ENCODE assay signal across 8 cellular contexts in the genomic region with DNA sequence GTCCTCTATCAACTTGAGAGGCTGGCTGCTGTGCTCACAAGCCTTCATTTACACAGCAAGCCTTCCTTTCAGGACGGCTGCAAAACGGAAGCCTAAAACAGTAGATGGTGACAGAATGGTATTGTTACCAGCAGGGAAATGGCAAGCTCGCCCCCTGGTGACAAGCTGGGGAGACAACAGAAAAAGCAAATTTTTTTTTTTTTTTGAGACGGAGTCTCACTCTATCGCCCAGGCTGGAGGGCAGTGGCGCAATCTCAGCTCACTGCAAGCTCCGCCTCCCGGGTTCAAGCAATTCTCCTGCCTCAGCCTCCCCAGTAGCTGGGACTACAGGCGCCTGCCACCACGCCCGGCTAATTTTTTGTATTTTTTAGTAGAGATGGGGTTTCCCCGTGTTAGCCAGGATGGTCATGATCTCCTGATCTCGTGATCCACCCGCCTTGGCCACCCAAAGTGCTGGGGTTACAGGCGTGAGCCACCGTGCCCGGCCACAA. TPM values are rescaled to one million over a fixed set of nuclear protein-coding genes. Genes with fewer than 3 reads are reported as not detected.
DNase-seq lines count a peak whose midpoint lies in the region; ATAC-seq and TF ChIP-seq lines count a peak whose summit lies in the region.
"Not testable (repeated sequence)": the region's sequence is repeated elsewhere in the genome, so short reads cannot be mapped to it uniquely, and the experiment has no call there.

No MANE protein-coding gene starts in this region.

- DNase-seq in NCI-H345 (lab: John Stamatoyannopoulos, UW) (peak; percentile 67), ascending aorta (ENCODE audit: low spot score in 2 of 2) (peak in 1 of 2 donors; percentile 71), aorta (peak; percentile 78 to 83)
- not testable (repeated sequence) for DNase-seq in right atrium auricular region (ENCODE audit: low spot score); retinal pigment epithelial cell (ENCODE audit: low read depth)

- intact Hi-C loops in ascending aorta (cut with DNase I); aorta (cut with DNase I): not testable (repeated sequence)

- peak; percentile 89 for ATAC-seq in HG03342 (IDR thresholded peaks at IDR 0.05; ENCODE audit: unreplicated experiment)
- ATAC-seq in aorta (ENCODE audit: low FRiP score): peak; percentile 70

- TF ChIP-seq CTCF in GM12873 (IDR thresholded peaks at IDR 0.05; ENCODE audit: insufficient read depth, low read depth, low read length, missing control alignments) (peak; percentile 69), VCaP (conservative IDR thresholded peaks at IDR 0.05) (peak; percentile 91), ascending aorta (IDR thresholded peaks at IDR 0.05) (peak; percentile 56 to 72 (median 62)), right atrium auricular region (IDR thresholded peaks at IDR 0.05) (peak; percentile 73 to 85), retinal pigment epithelial cell (conservative IDR thresholded peaks at IDR 0.05; ENCODE audit: low read depth, low read length) (peak; percentile 77)

- WGBS in aorta, 2 donors: 62 to 64% methylated on average over 17 of the region's 17 CpGs

- H3K27ac ChIP-seq in VCaP: 0 out of 2 replicates have a peak overlapping the region, but pooled peaks have one; percentile 8
- H3K27ac ChIP-seq in ascending aorta; right atrium auricular region; aorta (ENCODE audit: low read depth in 1 of 2, low read length in 2 of 2): not testable (repeated sequence)

- H3K36me3 ChIP-seq in ascending aorta: peaks cover 14 to 16% of the 10 kb centered on the region in 2 donors
- peaks cover 30% of the 10 kb centered on the region for H3K36me3 ChIP-seq in right atrium auricular region
- H3K36me3 ChIP-seq in aorta (ENCODE audit: control insufficient read depth in 1 of 2, insufficient read depth in 2 of 2, low read length in 1 of 2): not testable (repeated sequence)

- H3K27me3 ChIP-seq in ascending aorta; right atrium auricular region; aorta (ENCODE audit: control insufficient read depth in 1 of 2, insufficient read depth in 2 of 2, low read length in 1 of 2): not testable (repeated sequence)

- not testable (repeated sequence) for H3K4me3 ChIP-seq in ascending aorta; right atrium auricular region; retinal pigment epithelial cell (ENCODE audit: low read length); aorta (ENCODE audit: low read length in 2 of 2)

- H3K4me1 ChIP-seq in ascending aorta; right atrium auricular region; aorta (ENCODE audit: control insufficient read depth in 1 of 2, insufficient read depth in 2 of 2, low read length in 2 of 2): not testable (repeated sequence)

- not testable (repeated sequence) for H3K9me3 ChIP-seq in ascending aorta; right atrium auricular region; aorta (ENCODE audit: control insufficient read depth, low read length)

RNA-seq across cellular contexts. Expression of a gene that starts 11.8 kb away (rescaled TPM):
- 7.6 TPM for total RNA-seq in ascending aorta
- 10 to 100 TPM in 1 of 2 donors, 1 to 10 TPM in 1; 8.7 to 10.6 TPM for total RNA-seq in right atrium auricular region
- total RNA-seq in aorta: 10 to 100 TPM in 1 of 2 donors, 1 to 10 TPM in 1; 8.8 to 10.5 TPM
- polyA plus RNA-seq in aorta: 1 to 10 TPM; 3.2 to 6.3 TPM

RNA-seq across cellular contexts. Expression of a gene that starts 39.9 kb away (rescaled TPM):
- 17.5 TPM for total RNA-seq in ascending aorta
- total RNA-seq in right atrium auricular region: 10 to 100 TPM; 44.1 to 70.7 TPM
- 10 to 100 TPM; 28.9 to 32.3 TPM for total RNA-seq in aorta
- 1 to 10 TPM; 7.6 to 7.8 TPM for polyA plus RNA-seq in aorta

RNA-seq across cellular contexts. Expression of a gene that starts 53.3 kb away (rescaled TPM):
- total RNA-seq in ascending aorta (not detected), right atrium auricular region (not detected), aorta (under 1 TPM; 0.88 to 0.96 TPM)
- polyA plus RNA-seq in aorta: under 1 TPM in 1 of 2 donors, not detected in 1; 0.23 TPM
